25 cellular contexts compared by ENCODE assay signal in genomic region chr18:57443716-57444115, GRCh38. TPM values are rescaled to one million over a fixed set of nuclear protein-coding genes. Genes with fewer than 3 reads are reported as not detected.
DNase-seq lines count a peak whose midpoint lies in the region; ATAC-seq and TF ChIP-seq lines count a peak whose summit lies in the region.
"Had no signal": no experiment of that assay in that cellular context is flagged by ENCODE, and none has a peak within 500 bp of the region (broad histone marks: within the 10 kb centered on the region; RNA-seq: fewer than 3 reads in every experiment).

No MANE protein-coding gene starts in this region.

- H3K9ac ChIP-seq in duodenal mucosa (ENCODE audit: low read depth in 1 of 2, low read length in 2 of 2) (no peak overlapping the region), neuronal stem cell (ENCODE audit: low read depth, low read length, poor library complexity) (peak overlapping the region; percentile 25)
- H3K9ac ChIP-seq: BLaER1 treated with 17β-estradiol and CSF1 and Interleukin-3, amounts not matched to agents 10 nM and 100 nM had no signal

- no peak overlapping the region for H4K8ac ChIP-seq in neuronal stem cell (ENCODE audit: low read depth, low read length)

- no peak overlapping the region for H3K14ac ChIP-seq in neuronal stem cell (ENCODE audit: low read length)

- no peaks in the 10 kb centered on the region for H3K79me1 ChIP-seq in neuronal stem cell (ENCODE audit: low read depth, low read length)

- intact Hi-C loops in prostate gland (cut with DNase I): no loop called here

- no peak overlapping the region for H2BK120ac ChIP-seq in neuronal stem cell (ENCODE audit: low read depth, low read length)

- no peak overlapping the region for H2AFZ ChIP-seq in neuronal stem cell (ENCODE audit: low read length)

- TF ChIP-seq CTCF in 22Rv1 (IDR thresholded peaks at IDR 0.05): no peak
- TF ChIP-seq CTCF in prostate gland (IDR thresholded peaks at IDR 0.05): no peak

- no CpG with 5 or more reads among the region's 4 CpGs for WGBS in neuronal stem cell (ENCODE audit: extremely low coverage in 2 of 2, insufficient read length in 2 of 2, insufficient replicate concordance in 1 of 2), 2 donors
- WGBS in prostate gland: 46% methylated on average over 4 of the region's 4 CpGs

- peak overlapping the region; percentile 46 to 51 for H3K4me3 ChIP-seq in duodenal mucosa (ENCODE audit: low read depth in 1 of 2, low read length in 2 of 2)
- H3K4me3 ChIP-seq in neuronal stem cell (ENCODE audit: low read length in 2 of 2): no peak overlapping the region
- no peak overlapping the region for H3K4me3 ChIP-seq in prostate gland
- H3K4me3 ChIP-seq: BLaER1 treated with 17β-estradiol and CSF1 and Interleukin-3, amounts not matched to agents 10 nM and 100 nM; GM12878; Peyer's patch had no signal

- no peak overlapping the region for H3K23ac ChIP-seq in neuronal stem cell (ENCODE audit: low read depth, low read length, poor library complexity)

- H3K4ac ChIP-seq in neuronal stem cell (ENCODE audit: low read length): no peak overlapping the region

- H3K27me3 ChIP-seq in duodenal mucosa (ENCODE audit: control insufficient read depth in 1 of 2, insufficient read depth in 2 of 2, low read length in 2 of 2) (peaks cover 14 to 25% of the 10 kb centered on the region in 2 donors), neuronal stem cell (ENCODE audit: control insufficient read depth in 3 of 3, insufficient read depth in 3 of 3, low read depth in 1 of 3, low read length in 3 of 3) (peaks cover 25 to 49% (median 47%) of the 10 kb centered on the region in 3 experiments), prostate gland (replicated peaks; ENCODE audit: insufficient read depth) (peaks cover 49% of the 10 kb centered on the region)

- H3K9me3 ChIP-seq in duodenal mucosa (ENCODE audit: control insufficient read depth in 1 of 2, low read length in 2 of 2) (no peaks in the 10 kb centered on the region), neuronal stem cell (replicated peaks in 1 of 2; ENCODE audit: control insufficient read depth in 2 of 2, insufficient read depth in 1 of 2, low read depth in 1 of 2, low read length in 2 of 2) (peaks cover 0 to 10% of the 10 kb centered on the region in 2 donors), prostate gland (no peaks in the 10 kb centered on the region)
- H3K9me3 ChIP-seq: BLaER1 treated with 17β-estradiol and CSF1 and Interleukin-3, amounts not matched to agents 10 nM and 100 nM; Peyer's patch had no signal

- H2BK15ac ChIP-seq in neuronal stem cell (ENCODE audit: low read length): no peak overlapping the region

- DNase-seq in NCI-H526 treated with DMSO at 0.1 percent for 48 hours (lab: John Stamatoyannopoulos, UW): peak; percentile 69
- DNase-seq in neuronal stem cell (ENCODE audit: low spot score): no peak
- DNase-seq in MV-4-11 (lab: John Stamatoyannopoulos, UW): no peak
- DNase-seq in NCI-H446 (lab: John Stamatoyannopoulos, UW): no peak
- DNase-seq in stimulated activated naive CD8-positive, alpha-beta T cell treated with anti-CD3 and anti-CD28 coated beads, Interleukin-15, Interleukin-2, amounts not matched to agents 100 U/mL and 50 U/mL, for 24 hours: no peak
- DNase-seq in prostate gland (ENCODE audit: low spot score): no peak
- DNase-seq: CD4-positive, alpha-beta T cell; DMS79; EL; GDM1; HCEC 1CT; NCI-H1092; NCI-H1417 treated with DMSO at 0.1 percent for 48 hours; NCI-H1694 treated with DMSO at 0.1 percent for 48 hours; NCI-H2081 treated with DMSO at 0.1 percent for 48 hours; NCI-H2171; NCI-H226; NCI-H524; Peyer's patch; SHP77 treated with DMSO at 0.1 percent for 48 hours had no signal

- H3K27ac ChIP-seq in 22Rv1 (peak overlapping the region; percentile 93), duodenal mucosa (ENCODE audit: low read depth, low read length) (no peak overlapping the region), neuronal stem cell (replicated peaks; ENCODE audit: low read length) (no peak overlapping the region), prostate gland (no peak overlapping the region)
- H3K27ac ChIP-seq: BLaER1 treated with 17β-estradiol and CSF1 and Interleukin-3, amounts not matched to agents 10 nM and 100 nM; Peyer's patch had no signal

- H2BK5ac ChIP-seq in neuronal stem cell (ENCODE audit: low read length): no peak overlapping the region

- H3K18ac ChIP-seq in neuronal stem cell (ENCODE audit: low read length): no peak overlapping the region

- H3K4me1 ChIP-seq in duodenal mucosa (ENCODE audit: control insufficient read depth in 1 of 2, insufficient read depth in 2 of 2, low read length in 2 of 2): peaks cover 39 to 50% of the 10 kb centered on the region in 2 donors
- peaks cover 8 to 9% of the 10 kb centered on the region in 2 donors for H3K4me1 ChIP-seq in neuronal stem cell (ENCODE audit: control insufficient read depth in 2 of 2, insufficient read depth in 1 of 2, low read depth in 1 of 2, low read length in 2 of 2)
- no peaks in the 10 kb centered on the region for H3K4me1 ChIP-seq in prostate gland (replicated peaks)

- TF ChIP-seq POLR2A in prostate gland (IDR thresholded peaks at IDR 0.05): no peak

- H2BK12ac ChIP-seq in neuronal stem cell (ENCODE audit: low read length): no peak overlapping the region

- no peak overlapping the region for H4K91ac ChIP-seq in neuronal stem cell (ENCODE audit: low read depth, low read length, poor library complexity)

- H3K4me2 ChIP-seq in neuronal stem cell (ENCODE audit: insufficient read depth, low read length, poor library complexity, severe bottlenecking): no peak overlapping the region
- H3K4me2 ChIP-seq: BLaER1 treated with 17β-estradiol and CSF1 and Interleukin-3, amounts not matched to agents 10 nM and 100 nM had no signal

- no peak for ATAC-seq in stimulated activated naive CD8-positive, alpha-beta T cell treated with anti-CD3 and anti-CD28 coated beads, Interleukin-15, Interleukin-2, amounts not matched to agents 100 U/mL and 50 U/mL, for 24 hours
- ATAC-seq: GM12878 had no signal

- no peak overlapping the region for H2AK5ac ChIP-seq in neuronal stem cell (ENCODE audit: low read depth, low read length)

- H3K36me3 ChIP-seq in duodenal mucosa (ENCODE audit: control insufficient read depth in 1 of 2, insufficient read depth in 2 of 2, low read length in 2 of 2): peaks cover 4 to 20% of the 10 kb centered on the region in 2 donors
- H3K36me3 ChIP-seq in neuronal stem cell (replicated peaks in 1 of 2; ENCODE audit: control insufficient read depth in 2 of 2, insufficient read depth in 2 of 2, low read length in 2 of 2): no peaks in the 10 kb centered on the region
- no peaks in the 10 kb centered on the region for H3K36me3 ChIP-seq in prostate gland
- H3K36me3 ChIP-seq: BLaER1 treated with 17β-estradiol and CSF1 and Interleukin-3, amounts not matched to agents 10 nM and 100 nM; Peyer's patch had no signal

RNA-seq across cellular contexts. Expression of gene ONECUT2, which starts 8.5 kb away (rescaled TPM):
- polyA plus RNA-seq in neuronal stem cell (2013, experiment 1 of 2): 0.31 TPM
- 0.33 TPM for polyA plus RNA-seq in neuronal stem cell (2013, experiment 2 of 2)
- under 1 TPM; 0.09 to 0.45 TPM for total RNA-seq in prostate gland
- total RNA-seq: CD4-positive, alpha-beta T cell; OCI-LY7 had no signal

Comparison
In these comparisons a context has a peak if more than half of its experiments do, and no peak if none do; other contexts are left out.
1. H3K4me3 ChIP-seq: peak in duodenal mucosa (2 of 2); none in neuronal stem cell (0 of 2) and prostate gland (0 of 2).